Comparison of ENCODE assay signal across 3 cellular contexts in genomic region chr7:8119228-8119627, GRCh38.
TF ChIP-seq lines count a peak whose summit lies in the region.

No MANE protein-coding gene starts in this region.

TF ChIP-seq in GM23338, 12 proteins besides CTCF, POLR2A, EP300 and RAD21 (continued from another document):
- TF ChIP-seq ZNF462 (CRISPR knock-in tag; IDR thresholded peaks at IDR 0.05) (no peak), STAT1 (IDR thresholded peaks at IDR 0.05; ENCODE audit: unreplicated experiment) (no peak), JUNB (IDR thresholded peaks at IDR 0.05; ENCODE audit: unreplicated experiment) (no peak), ZNF114 (CRISPR knock-in tag; IDR thresholded peaks at IDR 0.05) (no peak)

TF ChIP-seq in WTC11, 78 proteins besides CTCF, POLR2A, EP300 and RAD21 (continued from another document):
- no peak for TF ChIP-seq PREB (CRISPR knock-in tag; IDR thresholded peaks at IDR 0.05; ENCODE audit: borderline replicate concordance)
- no peak for TF ChIP-seq ZNF512 (CRISPR knock-in tag; IDR thresholded peaks at IDR 0.05; ENCODE audit: borderline replicate concordance)
- TF ChIP-seq NR1H2 (CRISPR knock-in tag; IDR thresholded peaks at IDR 0.05): no peak
- no peak for TF ChIP-seq ZNF281 (CRISPR knock-in tag; IDR thresholded peaks at IDR 0.05)
- TF ChIP-seq CREM (CRISPR knock-in tag; IDR thresholded peaks at IDR 0.05): no peak

TF ChIP-seq in neural cell, 6 proteins besides CTCF, POLR2A, EP300 and RAD21:
- peak; percentile 90 for TF ChIP-seq REST (IDR thresholded peaks at IDR 0.05; ENCODE audit: borderline replicate concordance)
- TF ChIP-seq EZH2 (IDR thresholded peaks at IDR 0.05; ENCODE audit: borderline replicate concordance, insufficient read depth, low read length, poor library complexity, severe bottlenecking): no peak
- TF ChIP-seq POLR2AphosphoS5 (IDR thresholded peaks at IDR 0.05): no peak
